14 cellular contexts compared by ENCODE assay signal in the genomic region with DNA sequence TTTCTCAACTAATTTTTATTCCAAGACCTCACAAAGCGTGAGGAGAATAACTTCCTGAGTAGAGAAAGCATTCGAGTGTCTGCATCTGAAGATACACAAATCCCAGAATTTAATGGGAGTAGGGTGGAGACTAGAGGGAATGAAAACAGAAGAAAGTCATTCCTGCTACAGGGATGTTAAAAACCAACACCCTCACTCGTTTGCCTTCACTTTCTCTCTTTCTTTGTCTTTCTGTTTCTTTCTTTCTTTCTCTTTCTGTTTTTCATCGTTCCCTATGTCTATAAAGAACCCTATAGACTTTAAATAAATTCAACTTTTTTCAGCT.
"Had no signal": no experiment of that assay in that cellular context is flagged by ENCODE, and none has a peak within 500 bp of the region (broad histone marks: within the 10 kb centered on the region; RNA-seq: fewer than 3 reads in every experiment).

No MANE protein-coding gene starts in this region.

- H3K9me3 Mint-ChIP-seq: activated CD4-positive, alpha-beta memory T cell treated with anti-CD3 and anti-CD28 coated beads for 36 hours; activated naive CD8-positive, alpha-beta T cell treated with anti-CD3 and anti-CD28 coated beads, Interleukin-2, amount 50 U/mL, for 24 hours; activated T-helper 1 cell treated with anti-CD3 and anti-CD28 coated beads, Interleukin-12 subunit alpha, Interleukin-12 subunit beta, Interleukin-2, Interleukin-4 antibody, amounts not matched to agents 30 ng/mL and 10 ng/mL and 1 ng/mL, durations not matched to agents 14 hours and 24 hours and 36 hours; stimulated activated effector memory CD8-positive, alpha-beta T cell treated with anti-CD3 and anti-CD28 coated beads, Interleukin-12 subunit alpha, Interleukin-12 subunit beta, amount 100 ng/mL, for 72 hours had no signal

- H3K4me1 Mint-ChIP-seq: activated naive CD8-positive, alpha-beta T cell treated with anti-CD3 and anti-CD28 coated beads, Interleukin-2, amount 50 U/mL, for 24 hours; stimulated activated effector memory CD8-positive, alpha-beta T cell treated with anti-CD3 and anti-CD28 coated beads, Interleukin-12 subunit alpha, Interleukin-12 subunit beta, amount 100 ng/mL, for 72 hours; T-cell had no signal

- DNase-seq: activated CD4-positive, alpha-beta memory T cell treated with anti-CD3 and anti-CD28 coated beads for 36 hours; activated CD8-positive, alpha-beta memory T cell treated with anti-CD3 and anti-CD28 coated beads, Interleukin-2, amount 50 U/mL, for 4 hours; activated naive CD4-positive, alpha-beta T cell treated with Interleukin-2 at 50 U/mL for 16 hours; activated naive CD8-positive, alpha-beta T cell treated with anti-CD3 and anti-CD28 coated beads, Interleukin-2, amount 50 U/mL, for 24 hours; caudate nucleus; glutamatergic neuron; retina; T-cell had no signal

- H3K27ac Mint-ChIP-seq: activated CD4-positive, alpha-beta memory T cell treated with anti-CD3 and anti-CD28 coated beads for 36 hours; activated naive CD8-positive, alpha-beta T cell treated with anti-CD3 and anti-CD28 coated beads, Interleukin-2, amount 50 U/mL, for 24 hours; activated T-helper 1 cell treated with anti-CD3 and anti-CD28 coated beads, Interleukin-12 subunit alpha, Interleukin-12 subunit beta, Interleukin-2, Interleukin-4 antibody, amounts not matched to agents 30 ng/mL and 10 ng/mL and 1 ng/mL, durations not matched to agents 14 hours and 24 hours and 36 hours; dendritic cell treated with granulocyte-macrophage colony-stimulating factor and Interleukin-4, amounts not matched to agents 40 ng/mL and 50 ng/mL, for 4 days; stimulated activated effector memory CD8-positive, alpha-beta T cell treated with anti-CD3 and anti-CD28 coated beads, Interleukin-12 subunit alpha, Interleukin-12 subunit beta, amount 100 ng/mL, for 72 hours; T-cell had no signal

- H3K27me3 ChIP-seq: tibial nerve had no signal

- H3K27me3 Mint-ChIP-seq: activated CD4-positive, alpha-beta memory T cell treated with anti-CD3 and anti-CD28 coated beads for 36 hours; dendritic cell treated with granulocyte-macrophage colony-stimulating factor and Interleukin-4, amounts not matched to agents 40 ng/mL and 50 ng/mL, for 4 days had no signal

- H3K36me3 Mint-ChIP-seq: activated CD4-positive, alpha-beta memory T cell treated with anti-CD3 and anti-CD28 coated beads for 36 hours; stimulated activated effector memory CD8-positive, alpha-beta T cell treated with anti-CD3 and anti-CD28 coated beads, Interleukin-12 subunit alpha, Interleukin-12 subunit beta, amount 100 ng/mL, for 72 hours; T-cell had no signal

- H3K9me3 ChIP-seq: tibial nerve had no signal

- ATAC-seq: activated naive CD8-positive, alpha-beta T cell treated with anti-CD3 and anti-CD28 coated beads, Interleukin-2, amount 50 U/mL, for 24 hours; stimulated activated effector memory CD8-positive, alpha-beta T cell treated with anti-CD3 and anti-CD28 coated beads, Interleukin-12 subunit alpha, Interleukin-12 subunit beta, amount 100 ng/mL, for 72 hours; T-cell had no signal

- H3K27ac ChIP-seq: tibial nerve, VCaP had no signal

- H3K4me3 Mint-ChIP-seq: activated CD4-positive, alpha-beta memory T cell treated with anti-CD3 and anti-CD28 coated beads for 36 hours; activated naive CD8-positive, alpha-beta T cell treated with anti-CD3 and anti-CD28 coated beads, Interleukin-2, amount 50 U/mL, for 24 hours; activated T-helper 1 cell treated with anti-CD3 and anti-CD28 coated beads, Interleukin-12 subunit alpha, Interleukin-12 subunit beta, Interleukin-2, Interleukin-4 antibody, amounts not matched to agents 30 ng/mL and 10 ng/mL and 1 ng/mL, durations not matched to agents 14 hours and 24 hours and 36 hours; dendritic cell treated with granulocyte-macrophage colony-stimulating factor and Interleukin-4, amounts not matched to agents 40 ng/mL and 50 ng/mL, for 4 days; stimulated activated effector memory CD8-positive, alpha-beta T cell treated with anti-CD3 and anti-CD28 coated beads, Interleukin-12 subunit alpha, Interleukin-12 subunit beta, amount 100 ng/mL, for 72 hours; T-cell had no signal

- H3K36me3 ChIP-seq: tibial nerve had no signal

- H3K4me3 ChIP-seq: skin epidermis, tibial nerve had no signal
